In the genomic region with DNA sequence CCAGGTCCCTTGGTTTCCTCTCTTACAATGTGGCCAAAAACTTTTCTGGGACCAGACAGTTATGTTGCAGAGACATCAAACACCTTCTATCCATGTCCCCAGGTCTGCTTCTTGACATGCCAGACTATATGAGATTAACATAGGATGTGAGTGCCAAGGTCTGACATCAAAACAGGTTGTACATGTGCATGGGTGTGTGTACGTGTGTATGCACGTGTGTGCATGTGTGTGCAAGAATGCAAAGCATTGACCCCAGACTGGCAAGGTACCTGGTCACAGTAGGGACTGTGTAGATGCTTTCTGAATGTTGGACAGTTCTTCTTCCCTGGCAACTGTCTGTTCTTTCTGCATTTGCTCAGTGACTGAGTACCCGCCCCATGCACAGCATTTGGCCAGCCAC, we compare ENCODE assay signal across 18 cellular contexts.
DNase-seq lines count a peak whose midpoint lies in the region; ATAC-seq, FAIRE-seq and TF ChIP-seq lines count a peak whose summit lies in the region.
"Had no signal": no experiment of that assay in that cellular context is flagged by ENCODE, and none has a peak within 500 bp of the region (broad histone marks: within the 10 kb centered on the region; RNA-seq: fewer than 3 reads in every experiment).

No MANE protein-coding gene starts in this region.

- no peak for TF ChIP-seq CTCF in HepG2 (CRISPR knock-in tag; IDR thresholded peaks at IDR 0.05)
- no peak for TF ChIP-seq CTCF in right lobe of liver (IDR thresholded peaks at IDR 0.05)
- no peak for TF ChIP-seq CTCF in D721Med (IDR thresholded peaks at IDR 0.05; ENCODE audit: insufficient read depth, missing control alignments)

- H3K36me3 ChIP-seq in HepG2 (replicated peaks in 1 of 2; ENCODE audit: control insufficient read depth in 1 of 2, insufficient read depth in 2 of 2, low read length in 2 of 2) (no peaks in the 10 kb centered on the region), right lobe of liver (no peaks in the 10 kb centered on the region)

- no peaks in the 10 kb centered on the region for H3K9me3 Mint-ChIP-seq in activated T-cell treated with anti-CD3 and anti-CD28 coated beads, Interleukin-2, amount 50 U/mL, for 72 hours
- H3K9me3 Mint-ChIP-seq in activated T-cell treated with anti-CD3 and anti-CD28 coated beads, Interleukin-2, amount 50 U/mL, for 4 hours: no peaks in the 10 kb centered on the region
- H3K9me3 Mint-ChIP-seq: H9 had no signal

- no peak for DNase-seq in activated T-cell treated with anti-CD3 and anti-CD28 coated beads, Interleukin-2, amount 50 U/mL, for 72 hours
- no peak for DNase-seq in activated T-cell treated with anti-CD3 and anti-CD28 coated beads, Interleukin-2, amount 50 U/mL, for 4 hours
- no peak for DNase-seq in HepG2 (ENCODE audit: low spot score)
- DNase-seq in right lobe of liver: no peak
- DNase-seq in urothelium cell line (ENCODE audit: low spot score): no peak
- no peak for DNase-seq in NK-92 treated with Interleukin-12 subunit alpha and Interleukin-12 subunit beta, amount 100 ng/mL, for 24 hours (lab: John Stamatoyannopoulos, UW)
- DNase-seq in D721Med (ENCODE audit: insufficient read length, low spot score): no peak
- DNase-seq: ACHN; AML-193; CD4-positive, alpha-beta memory T cell; DMS79 treated with DMSO at 0.1 percent for 48 hours; H9 had no signal

- WGBS in HepG2 (ENCODE audit: low lambda C conversion rate): 43% methylated on average over 3 of the region's 3 CpGs
- 82% methylated on average over 3 of the region's 3 CpGs for WGBS in right lobe of liver (ENCODE audit: insufficient coverage, low coverage, low lambda C conversion rate, missing lambda C conversion rate)

- H3K4me3 ChIP-seq in HepG2 (replicated peaks in 1 of 3; ENCODE audit: insufficient read depth in 1 of 3, low read depth in 2 of 3, low read length in 3 of 3) (no peak overlapping the region), right lobe of liver (no peak overlapping the region)

- FAIRE-seq in HepG2 (lab: Jason Lieb, UNC) (no peak), urothelium cell line (lab: Jason Lieb, UNC) (peak; percentile 42), D721Med (lab: Jason Lieb, UNC) (no peak)
- FAIRE-seq: A204.1, GM12891, GM19239, H1 had no signal

- no peaks in the 10 kb centered on the region for H3K4me1 ChIP-seq in HepG2 (ENCODE audit: insufficient read depth, low read length)
- no peaks in the 10 kb centered on the region for H3K4me1 ChIP-seq in right lobe of liver

- CTCF ChIA-PET in HepG2 (lab: Yijun Ruan, JAX; ENCODE audit: low intra/inter-chr PET ratio, low total read pairs): no interaction called here

- no peak overlapping the region for H2AFZ ChIP-seq in HepG2 (ENCODE audit: low read length)

- H3K36me3 Mint-ChIP-seq in activated T-cell treated with anti-CD3 and anti-CD28 coated beads, Interleukin-2, amount 50 U/mL, for 72 hours (ENCODE audit: insufficient read depth in 2 of 2): peaks cover 0 to 5% of the 10 kb centered on the region in 2 donors
- peaks cover 22% of the 10 kb centered on the region for H3K36me3 Mint-ChIP-seq in activated T-cell treated with anti-CD3 and anti-CD28 coated beads, Interleukin-2, amount 50 U/mL, for 4 hours (ENCODE audit: insufficient read depth)

- no peak overlapping the region for H3K4me3 Mint-ChIP-seq in activated T-cell treated with anti-CD3 and anti-CD28 coated beads, Interleukin-2, amount 50 U/mL, for 72 hours
- no peak overlapping the region for H3K4me3 Mint-ChIP-seq in activated T-cell treated with anti-CD3 and anti-CD28 coated beads, Interleukin-2, amount 50 U/mL, for 4 hours
- H3K4me3 Mint-ChIP-seq: CD4-positive, alpha-beta memory T cell; H9 had no signal

- no peak for TF ChIP-seq EP300 in HepG2 (IDR thresholded peaks at IDR 0.05; ENCODE audit: low read depth in 2 of 2, low read length in 2 of 2)
- TF ChIP-seq EP300 in HepG2 (CRISPR knock-in tag; IDR thresholded peaks at IDR 0.05; ENCODE audit: borderline replicate concordance): no peak

- H3K9ac ChIP-seq in HepG2 (ENCODE audit: insufficient read depth, low read depth, low read length): no peak overlapping the region

- peaks cover 5% of the 10 kb centered on the region for H3K4me1 Mint-ChIP-seq in activated T-cell treated with anti-CD3 and anti-CD28 coated beads, Interleukin-2, amount 50 U/mL, for 72 hours (ENCODE audit: low read depth)
- H3K4me1 Mint-ChIP-seq in activated T-cell treated with anti-CD3 and anti-CD28 coated beads, Interleukin-2, amount 50 U/mL, for 4 hours (ENCODE audit: low read depth): peaks cover 2% of the 10 kb centered on the region

- POLR2A ChIA-PET in HepG2 (lab: Yijun Ruan, JAX): no interaction called here

- H3K9me3 ChIP-seq in HepG2 (ENCODE audit: low read length) (no peaks in the 10 kb centered on the region), right lobe of liver (no peaks in the 10 kb centered on the region)

- TF ChIP-seq POLR2A in HepG2 (IDR thresholded peaks at IDR 0.05; ENCODE audit: insufficient read depth in 1 of 2, low read depth in 2 of 2, low read length in 2 of 2) (no peak), right lobe of liver (IDR thresholded peaks at IDR 0.05) (no peak)

- in situ Hi-C loops in HepG2 (cut with HindIII; ENCODE audit: extremely low pct_ligation_motif_present, low pct_unique_long_range_greater_than_20kb): no loop called here

- BruUV-seq in HepG2 (replicated peaks; lab: Mats Ljungman, UMichigan): no TSS peak

- no peaks in the 10 kb centered on the region for H3K27me3 Mint-ChIP-seq in activated T-cell treated with anti-CD3 and anti-CD28 coated beads, Interleukin-2, amount 50 U/mL, for 72 hours (ENCODE audit: low read depth)
- H3K27me3 Mint-ChIP-seq in activated T-cell treated with anti-CD3 and anti-CD28 coated beads, Interleukin-2, amount 50 U/mL, for 4 hours (ENCODE audit: low read depth): no peaks in the 10 kb centered on the region
- H3K27me3 Mint-ChIP-seq: CD4-positive, alpha-beta memory T cell had no signal

- H3K4me2 ChIP-seq in HepG2 (ENCODE audit: low read depth, low read length): no peak overlapping the region

- H3K27me3 ChIP-seq in HepG2 (ENCODE audit: control insufficient read depth in 1 of 2, insufficient read depth in 2 of 2, low read length in 2 of 2) (peaks cover 9 to 26% of the 10 kb centered on the region in 2 experiments; a peak in 4 of 5 replicates), right lobe of liver (no peaks in the 10 kb centered on the region)

- ATAC-seq in activated T-cell treated with anti-CD3 and anti-CD28 coated beads, Interleukin-2, amount 50 U/mL, for 72 hours (replicated peaks in 1 of 2): no peak
- no peak for ATAC-seq in activated T-cell treated with anti-CD3 and anti-CD28 coated beads, Interleukin-2, amount 50 U/mL, for 4 hours
- peak; percentile 19 for ATAC-seq in HepG2
- ATAC-seq in right lobe of liver: no peak
- ATAC-seq in esophagus mucosa: peak; percentile 28

- H3K27ac ChIP-seq in HepG2 (ENCODE audit: extremely low read length, insufficient read depth, low read length): no peak overlapping the region
- H3K27ac ChIP-seq in right lobe of liver: no peak overlapping the region
- H3K27ac ChIP-seq: C4-2B had no signal

- intact Hi-C loops in HepG2 (cut with micrococcal nuclease; ENCODE audit: unreplicated experiment) (no loop called here), right lobe of liver (cut with DNase I) (no loop called here)

- H3K79me2 ChIP-seq in HepG2 (ENCODE audit: insufficient read depth, low read length): no peaks in the 10 kb centered on the region

- H3K27ac Mint-ChIP-seq in activated T-cell treated with anti-CD3 and anti-CD28 coated beads, Interleukin-2, amount 50 U/mL, for 72 hours: peak overlapping the region; percentile 56

- TF ChIP-seq RAD21 in HepG2 (CRISPR knock-in tag; IDR thresholded peaks at IDR 0.05): no peak

- H4K20me1 ChIP-seq in HepG2 (ENCODE audit: insufficient read depth, low read length): no peaks in the 10 kb centered on the region

TF ChIP-seq in HepG2, 621 proteins besides CTCF, POLR2A, EP300 and RAD21:
- TF ChIP-seq, protein P1, sequence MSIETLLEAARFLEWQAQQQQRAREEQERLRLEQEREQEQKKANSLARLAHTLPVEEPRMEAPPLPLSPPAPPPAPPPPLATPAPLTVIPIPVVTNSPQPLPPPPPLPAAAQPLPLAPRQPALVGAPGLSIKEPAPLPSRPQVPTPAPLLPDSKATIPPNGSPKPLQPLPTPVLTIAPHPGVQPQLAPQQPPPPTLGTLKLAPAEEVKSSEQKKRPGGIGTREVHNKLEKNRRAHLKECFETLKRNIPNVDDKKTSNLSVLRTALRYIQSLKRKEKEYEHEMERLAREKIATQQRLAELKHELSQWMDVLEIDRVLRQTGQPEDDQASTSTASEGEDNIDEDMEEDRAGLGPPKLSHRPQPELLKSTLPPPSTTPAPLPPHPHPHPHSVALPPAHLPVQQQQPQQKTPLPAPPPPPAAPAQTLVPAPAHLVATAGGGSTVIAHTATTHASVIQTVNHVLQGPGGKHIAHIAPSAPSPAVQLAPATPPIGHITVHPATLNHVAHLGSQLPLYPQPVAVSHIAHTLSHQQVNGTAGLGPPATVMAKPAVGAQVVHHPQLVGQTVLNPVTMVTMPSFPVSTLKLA (IDR thresholded peaks at IDR 0.05): peak; percentile 72
- TF ChIP-seq, protein P2, sequence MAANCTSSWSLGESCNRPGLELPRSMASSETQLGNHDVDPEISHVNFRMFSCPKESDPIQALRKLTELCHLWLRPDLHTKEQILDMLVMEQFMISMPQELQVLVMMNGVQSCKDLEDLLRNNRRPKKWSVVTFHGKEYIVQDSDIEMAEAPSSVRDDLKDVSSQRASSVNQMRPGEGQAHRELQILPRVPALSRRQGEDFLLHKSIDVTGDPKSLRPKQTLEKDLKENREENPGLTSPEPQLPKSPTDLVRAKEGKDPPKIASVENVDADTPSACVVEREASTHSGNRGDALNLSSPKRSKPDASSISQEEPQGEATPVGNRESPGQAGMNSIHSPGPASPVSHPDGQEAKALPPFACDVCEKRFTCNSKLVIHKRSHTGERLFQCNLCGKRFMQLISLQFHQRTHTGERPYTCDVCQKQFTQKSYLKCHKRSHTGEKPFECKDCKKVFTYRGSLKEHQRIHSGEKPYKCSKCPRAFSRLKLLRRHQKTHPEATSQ (CRISPR knock-in tag; IDR thresholded peaks at IDR 0.05; ENCODE audit: borderline replicate concordance): no peak
TF ChIP-seq in HepG2: peak in this region for 1.

Comparison
In these comparisons a context has a peak if more than half of its experiments do, and no peak if none do; other contexts are left out.
1. ATAC-seq: peak in HepG2 (single experiment) and esophagus mucosa (single experiment); none in activated T-cell treated with anti-CD3 and anti-CD28 coated beads, Interleukin-2, amount 50 U/mL, for 72 hours (0 of 2), activated T-cell treated with anti-CD3 and anti-CD28 coated beads, Interleukin-2, amount 50 U/mL, for 4 hours (0 of 2) and right lobe of liver (0 of 4).